1 cellular context compared by ENCODE assay signal in the genomic region with DNA sequence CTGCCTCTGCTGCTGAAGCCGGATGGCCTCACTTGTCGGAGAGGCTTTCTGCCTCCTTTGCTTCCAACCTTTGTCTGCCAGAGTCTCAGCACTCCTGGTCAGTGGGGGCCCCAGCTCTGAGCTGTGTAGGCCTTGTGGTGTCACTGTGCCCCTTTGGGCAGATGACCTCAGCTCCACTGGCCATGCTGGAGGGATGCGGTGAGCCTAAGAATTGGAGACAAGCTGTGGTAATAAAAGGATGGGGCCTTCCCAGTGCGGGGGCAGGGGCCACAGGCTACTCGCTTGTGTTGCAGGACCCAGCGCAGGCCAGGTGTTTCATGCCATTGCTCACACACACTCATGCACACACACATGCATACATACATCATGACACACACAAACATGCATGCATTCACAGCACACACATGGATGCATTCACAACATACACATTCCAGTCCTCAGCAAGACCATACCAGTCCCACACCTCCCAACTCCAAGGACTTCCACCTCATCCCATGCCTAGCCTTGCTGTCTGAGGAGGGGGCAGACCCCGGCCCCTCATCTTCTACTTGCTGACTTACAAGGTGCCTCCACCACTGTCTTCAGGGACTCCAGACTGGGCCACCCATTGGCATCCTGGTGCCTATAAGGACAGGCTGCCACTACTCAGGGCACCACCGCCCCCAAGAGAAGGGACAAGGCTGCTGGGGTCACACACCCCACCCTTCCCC.
TF ChIP-seq lines count a peak whose summit lies in the region.

No MANE protein-coding gene starts in this region.

TF ChIP-seq in IMR-90, 13 proteins besides CTCF, POLR2A, EP300 and RAD21:
- TF ChIP-seq, protein P1, sequence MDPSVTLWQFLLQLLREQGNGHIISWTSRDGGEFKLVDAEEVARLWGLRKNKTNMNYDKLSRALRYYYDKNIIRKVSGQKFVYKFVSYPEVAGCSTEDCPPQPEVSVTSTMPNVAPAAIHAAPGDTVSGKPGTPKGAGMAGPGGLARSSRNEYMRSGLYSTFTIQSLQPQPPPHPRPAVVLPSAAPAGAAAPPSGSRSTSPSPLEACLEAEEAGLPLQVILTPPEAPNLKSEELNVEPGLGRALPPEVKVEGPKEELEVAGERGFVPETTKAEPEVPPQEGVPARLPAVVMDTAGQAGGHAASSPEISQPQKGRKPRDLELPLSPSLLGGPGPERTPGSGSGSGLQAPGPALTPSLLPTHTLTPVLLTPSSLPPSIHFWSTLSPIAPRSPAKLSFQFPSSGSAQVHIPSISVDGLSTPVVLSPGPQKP (IDR thresholded peaks at IDR 0.05; ENCODE audit: borderline replicate concordance, low read depth, low read length) = no peak
- TF ChIP-seq FOS (IDR thresholded peaks at IDR 0.05; ENCODE audit: low read depth, low read length) (no peak), CHD1 (IDR thresholded peaks at IDR 0.05; ENCODE audit: low read depth, low read length) (no peak), MXI1 (IDR thresholded peaks at IDR 0.05; ENCODE audit: borderline replicate concordance, low read depth, low read length) (no peak), RFX5 (IDR thresholded peaks at IDR 0.05; ENCODE audit: low read depth, low read length) (no peak), BHLHE40 (IDR thresholded peaks at IDR 0.05; ENCODE audit: low read depth, low read length) (no peak), RCOR1 (IDR thresholded peaks at IDR 0.05; ENCODE audit: insufficient replicate concordance, low read length) (no peak), SMC3 (IDR thresholded peaks at IDR 0.05; ENCODE audit: low read depth, low read length) (no peak), CEBPB (IDR thresholded peaks at IDR 0.05; ENCODE audit: low read depth, low read length) (no peak)
